In the genomic region with DNA sequence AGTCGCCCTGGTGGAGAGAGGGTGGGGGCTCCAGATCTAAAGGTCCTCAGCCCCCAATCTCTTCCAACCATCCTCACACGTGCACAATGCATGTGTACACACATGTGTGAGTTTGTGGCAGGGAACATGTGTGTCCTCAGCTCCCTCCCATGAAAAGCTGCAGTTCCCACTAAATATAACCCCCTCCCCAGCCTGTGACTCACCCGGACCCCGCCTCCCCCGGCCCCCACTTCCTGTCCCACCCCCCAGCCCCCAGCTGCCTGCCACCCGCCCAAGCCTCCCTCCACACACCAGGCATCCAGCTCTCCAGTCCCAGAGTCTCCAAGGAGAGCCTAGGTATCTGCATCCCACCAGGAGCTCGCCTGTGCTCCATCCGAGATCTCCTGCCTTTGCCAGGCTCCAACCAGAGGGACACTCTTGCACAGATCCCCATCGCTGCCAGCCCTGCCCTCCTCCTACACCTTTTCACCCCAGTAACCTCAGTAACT, we compare ENCODE assay signal across 8 cellular contexts. TPM values are rescaled to one million over a fixed set of nuclear protein-coding genes. Genes with fewer than 3 reads are reported as not detected.
DNase-seq lines count a peak whose midpoint lies in the region; ATAC-seq and TF ChIP-seq lines count a peak whose summit lies in the region.

No MANE protein-coding gene starts in this region.

- peak overlapping the region; percentile 68 for H3K27ac ChIP-seq in DND-41 (ENCODE audit: low read length)
- no peak overlapping the region for H3K27ac ChIP-seq in OCI-LY3 (ENCODE audit: low read length)
- peak overlapping the region; percentile 95 for H3K27ac ChIP-seq in endodermal cell (ENCODE audit: low read depth, low read length)
- H3K27ac ChIP-seq in ovary: peak overlapping the region; percentile 50 to 87

- DNase-seq in DND-41 (peak; percentile 54), endodermal cell (peak; percentile 84), ovary (peak in 3 of 5 donors; percentile 52 to 63 (median 53)), SW 1271 (lab: John Stamatoyannopoulos, UW) (no peak), NCI-H1436 (lab: John Stamatoyannopoulos, UW) (no peak), C1 segment of cervical spinal cord (lab: John Stamatoyannopoulos, UW) (no peak)

- H3K4me2 ChIP-seq in DND-41 (ENCODE audit: insufficient read depth, low read length): peak overlapping the region; percentile 71
- peak overlapping the region; percentile 86; the same call in 1 of the 2 replicates for H3K4me2 ChIP-seq in OCI-LY3 (ENCODE audit: low read length)

- no peaks in the 10 kb centered on the region for H3K36me3 Mint-ChIP-seq in endodermal cell (ENCODE audit: low read depth)

- peaks cover 2% of the 10 kb centered on the region; the same call in 1 of the 2 replicates for H4K20me1 ChIP-seq in DND-41 (ENCODE audit: insufficient read depth, low read length)
- H4K20me1 ChIP-seq in OCI-LY3 (ENCODE audit: insufficient read depth, low read length): no peaks in the 10 kb centered on the region

- H3K4me1 ChIP-seq in DND-41 (ENCODE audit: insufficient read depth, low read length): peaks cover 67% of the 10 kb centered on the region
- H3K4me1 ChIP-seq in OCI-LY3 (ENCODE audit: low read length): peaks cover 43% of the 10 kb centered on the region
- H3K4me1 ChIP-seq in endodermal cell (ENCODE audit: control insufficient read depth, insufficient read depth, low read length): peaks cover 14% of the 10 kb centered on the region
- peaks cover 20% of the 10 kb centered on the region for H3K4me1 ChIP-seq in ovary (ENCODE audit: insufficient read depth)

- H3K79me2 ChIP-seq in DND-41 (ENCODE audit: insufficient read depth, low read length) (peaks cover 33% of the 10 kb centered on the region), OCI-LY3 (ENCODE audit: low read length) (0 out of 2 replicates have a peak, but pooled peaks cover 4% of the 10 kb centered on the region)

- H3K9me3 ChIP-seq in DND-41 (ENCODE audit: insufficient read depth, low read length, severe bottlenecking) (no peaks in the 10 kb centered on the region), OCI-LY3 (ENCODE audit: insufficient read depth, low read length) (no peaks in the 10 kb centered on the region), endodermal cell (ENCODE audit: control insufficient read depth, low read length) (no peaks in the 10 kb centered on the region), ovary (no peaks in the 10 kb centered on the region)

- H3K27me3 ChIP-seq in DND-41 (ENCODE audit: insufficient read depth, low read length, poor library complexity): no peaks in the 10 kb centered on the region
- H3K27me3 ChIP-seq in OCI-LY3 (ENCODE audit: low read depth, low read length): no peaks in the 10 kb centered on the region
- no peaks in the 10 kb centered on the region for H3K27me3 ChIP-seq in endodermal cell (ENCODE audit: control insufficient read depth, insufficient read depth, low read length, poor library complexity, severe bottlenecking)
- H3K27me3 ChIP-seq in ovary: no peaks in the 10 kb centered on the region

- H3K4me3 ChIP-seq in DND-41 (ENCODE audit: low read depth in 1 of 2, low read length in 2 of 2): peak overlapping the region in 1 of 2 experiments; percentile 56; a peak in 1 of 4 replicates
- no peak overlapping the region for H3K4me3 ChIP-seq in OCI-LY3 (ENCODE audit: low read length)
- H3K4me3 ChIP-seq in endodermal cell (ENCODE audit: low read length): peak overlapping the region; percentile 78
- H3K4me3 ChIP-seq in ovary: no peak overlapping the region

- peak overlapping the region; percentile 99 for H3K27ac Mint-ChIP-seq in endodermal cell

- no peak for TF ChIP-seq POLR2A in ovary (IDR thresholded peaks at IDR 0.05)

- TF ChIP-seq CTCF in DND-41 (IDR thresholded peaks at IDR 0.05; ENCODE audit: borderline replicate concordance, extremely low read depth, low read length, poor library complexity, severe bottlenecking): no peak
- no peak for TF ChIP-seq CTCF in OCI-LY3 (IDR thresholded peaks at IDR 0.05; ENCODE audit: low read depth, low read length)
- TF ChIP-seq CTCF in endodermal cell (conservative IDR thresholded peaks at IDR 0.05): no peak
- no peak for TF ChIP-seq CTCF in ovary (IDR thresholded peaks at IDR 0.05)

- 14 to 20% methylated on average over 3 to 6 of the region's 9 CpGs for WGBS in endodermal cell (ENCODE audit: insufficient coverage in 1 of 2, insufficient read length in 1 of 2), 2 experiments
- 6 to 11% (median 8%) methylated on average over 8 to 9 of the region's 9 CpGs for WGBS in ovary, 3 donors

- no peak for TF ChIP-seq EP300 in ovary (IDR thresholded peaks at IDR 0.05)

- no peak overlapping the region for H2AFZ ChIP-seq in DND-41 (ENCODE audit: low read depth, low read length)
- no peak overlapping the region for H2AFZ ChIP-seq in OCI-LY3 (ENCODE audit: low read depth, low read length)

- H3K4me1 Mint-ChIP-seq in endodermal cell: peaks cover 48% of the 10 kb centered on the region

- H3K36me3 ChIP-seq in DND-41 (ENCODE audit: insufficient read depth, low read length): peaks cover 2% of the 10 kb centered on the region; the same call in 1 of the 2 replicates
- H3K36me3 ChIP-seq in OCI-LY3 (replicated peaks; ENCODE audit: low read depth, low read length): no peaks in the 10 kb centered on the region
- H3K36me3 ChIP-seq in endodermal cell (ENCODE audit: control insufficient read depth, insufficient read depth, low read length): no peaks in the 10 kb centered on the region
- no peaks in the 10 kb centered on the region for H3K36me3 ChIP-seq in ovary

- no peaks in the 10 kb centered on the region for H3K9me3 Mint-ChIP-seq in endodermal cell

- H3K27me3 Mint-ChIP-seq in endodermal cell (ENCODE audit: insufficient read depth): peaks cover 4% of the 10 kb centered on the region

- peak overlapping the region; percentile 57 for H3K9ac ChIP-seq in DND-41 (ENCODE audit: low read depth, low read length)
- no peak overlapping the region for H3K9ac ChIP-seq in OCI-LY3 (ENCODE audit: low read length)
- no peak overlapping the region for H3K9ac ChIP-seq in endodermal cell (ENCODE audit: extremely low read depth, low read length, poor library complexity, severe bottlenecking)

- peak overlapping the region; percentile 58 for H3K4me3 Mint-ChIP-seq in endodermal cell

- ATAC-seq in DND-41 (ENCODE audit: insufficient read depth, low read depth): no peak
- ATAC-seq in GM18870 (IDR thresholded peaks at IDR 0.05; ENCODE audit: unreplicated experiment): no peak

- intact Hi-C loops in ovary (cut with DNase I): no loop called here

RNA-seq across cellular contexts. Expression of a gene that starts 3.9 kb away (rescaled TPM):
- 10 to 100 TPM; 35.1 to 68.5 TPM for total RNA-seq in endodermal cell
- polyA plus RNA-seq in endodermal cell (2013, experiment 1 of 2): 76.0 TPM
- polyA plus RNA-seq in endodermal cell (2013, experiment 2 of 2): 59.6 TPM
- 10 to 100 TPM; 11.0 to 67.7 (median 34.5) TPM for total RNA-seq in ovary
- 10 to 100 TPM; 25.1 to 27.8 TPM for polyA plus RNA-seq in ovary

RNA-seq across cellular contexts. Expression of a gene that starts 4.0 kb away (rescaled TPM):
- 100 to 1,000 TPM; 337 to 459 TPM for total RNA-seq in endodermal cell
- 272 TPM for polyA plus RNA-seq in endodermal cell (2013, experiment 1 of 2)
- 222 TPM for polyA plus RNA-seq in endodermal cell (2013, experiment 2 of 2)
- 100 to 1,000 TPM; 303 to 638 (median 374) TPM for total RNA-seq in ovary
- 100 to 1,000 TPM; 277 to 381 TPM for polyA plus RNA-seq in ovary

RNA-seq across cellular contexts. Expression of a gene that starts 18.6 kb away (rescaled TPM):
- total RNA-seq in endodermal cell (100 to 1,000 TPM in 1 of 2 donors, 10 to 100 TPM in 1; 98.2 to 116 TPM), ovary (10 to 100 TPM; 36.9 to 80.6 (median 61.3) TPM)
- 77.0 TPM for polyA plus RNA-seq in endodermal cell (2013, experiment 1 of 2)
- 76.3 TPM for polyA plus RNA-seq in endodermal cell (2013, experiment 2 of 2)
- 10 to 100 TPM in 1 of 2 donors, 1 to 10 TPM in 1; 8.2 to 49.0 TPM for polyA plus RNA-seq in ovary

RNA-seq across cellular contexts. Expression of a gene that starts 23.6 kb away (rescaled TPM):
- total RNA-seq in endodermal cell (10 to 100 TPM; 67.3 to 71.6 TPM), ovary (10 to 100 TPM; 19.4 to 57.7 (median 41.0) TPM)
- 59.3 TPM for polyA plus RNA-seq in endodermal cell (2013, experiment 1 of 2)
- polyA plus RNA-seq in endodermal cell (2013, experiment 2 of 2): 53.4 TPM
- polyA plus RNA-seq in ovary: 10 to 100 TPM; 23.3 to 42.5 TPM

RNA-seq across cellular contexts. Expression of a gene that starts 26.6 kb away (rescaled TPM):
- total RNA-seq in endodermal cell: 100 to 1,000 TPM; 264 to 317 TPM
- polyA plus RNA-seq in endodermal cell (2013, experiment 1 of 2): 671 TPM
- 581 TPM for polyA plus RNA-seq in endodermal cell (2013, experiment 2 of 2)
- 1,000 to 10,000 TPM in 1 of 7 donors, 100 to 1,000 TPM in 6; 526 to 1,303 (median 619) TPM for total RNA-seq in ovary
- polyA plus RNA-seq in ovary: 1,000 to 10,000 TPM in 1 of 2 donors, 100 to 1,000 TPM in 1; 763 to 1,518 TPM

Comparison
In these comparisons a context has a peak if more than half of its experiments do, and no peak if none do; other contexts are left out.
1. DNase-seq: peak in DND-41 (single experiment), endodermal cell (single experiment) and ovary (3 of 5); none in SW 1271 (0 of 2), NCI-H1436 (single experiment) and C1 segment of cervical spinal cord (0 of 14).